ENCODE assay signal across 11 cellular contexts in the genomic region with DNA sequence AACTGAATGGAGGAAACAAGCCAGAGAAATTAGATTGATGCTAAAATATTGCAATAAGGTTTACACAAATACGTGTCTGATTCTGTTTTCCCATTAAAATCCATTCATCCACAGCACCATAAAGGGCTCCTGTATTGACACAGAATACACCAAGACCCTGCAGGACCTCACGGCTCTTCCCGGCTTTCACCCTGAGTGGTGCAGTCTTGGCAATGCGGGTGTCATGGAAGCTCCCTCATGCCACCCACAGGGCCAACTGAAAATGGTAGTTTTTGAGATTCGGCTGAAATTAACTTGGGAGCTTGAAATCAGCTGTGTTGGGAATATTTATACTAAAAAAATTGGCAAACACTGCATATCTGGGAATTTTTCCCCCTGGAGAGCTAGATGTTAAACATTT. TPM values are rescaled to one million over a fixed set of nuclear protein-coding genes. Genes with fewer than 3 reads are reported as not detected.
DNase-seq lines count a peak whose midpoint lies in the region; ATAC-seq, FAIRE-seq and TF ChIP-seq lines count a peak whose summit lies in the region.
"Had no signal": no experiment of that assay in that cellular context is flagged by ENCODE, and none has a peak within 500 bp of the region (broad histone marks: within the 10 kb centered on the region; RNA-seq: fewer than 3 reads in every experiment).

No MANE protein-coding gene starts in this region.

- TF ChIP-seq POLR2A in sigmoid colon (IDR thresholded peaks at IDR 0.05) (no peak), ovary (IDR thresholded peaks at IDR 0.05) (no peak)

- H3K27ac Mint-ChIP-seq in activated naive CD8-positive, alpha-beta T cell treated with anti-CD3 and anti-CD28 coated beads, Interleukin-2, amount 10 ng/mL, durations not matched to agents 7 days and 5 days = peak overlapping the region; percentile 31
- no peak overlapping the region for H3K27ac Mint-ChIP-seq in activated naive CD8-positive, alpha-beta T cell treated with anti-CD3 and anti-CD28 coated beads, Interleukin-2, amount 50 U/mL, for 24 hours

- H3K27me3 ChIP-seq in bronchial epithelial cell (ENCODE audit: control insufficient read depth, insufficient read depth, low read length) = no peaks in the 10 kb centered on the region
- H3K27me3 ChIP-seq in sigmoid colon = no peaks in the 10 kb centered on the region
- no peaks in the 10 kb centered on the region for H3K27me3 ChIP-seq in HAP-1 (ENCODE audit: low read depth)
- H3K27me3 ChIP-seq in ovary = no peaks in the 10 kb centered on the region

- H3K27ac ChIP-seq in sigmoid colon (no peak overlapping the region), ovary (no peak overlapping the region)

- no peak overlapping the region for H3K4me3 Mint-ChIP-seq in activated naive CD8-positive, alpha-beta T cell treated with anti-CD3 and anti-CD28 coated beads, Interleukin-2, amount 10 ng/mL, durations not matched to agents 7 days and 5 days
- no peak overlapping the region for H3K4me3 Mint-ChIP-seq in activated naive CD8-positive, alpha-beta T cell treated with anti-CD3 and anti-CD28 coated beads, Interleukin-2, amount 50 U/mL, for 24 hours

- H3K36me3 Mint-ChIP-seq in activated naive CD8-positive, alpha-beta T cell treated with anti-CD3 and anti-CD28 coated beads, Interleukin-2, amount 10 ng/mL, durations not matched to agents 7 days and 5 days = peaks cover 20% of the 10 kb centered on the region
- H3K36me3 Mint-ChIP-seq in activated naive CD8-positive, alpha-beta T cell treated with anti-CD3 and anti-CD28 coated beads, Interleukin-2, amount 50 U/mL, for 24 hours (ENCODE audit: low read depth) = peaks cover 22% of the 10 kb centered on the region

- H3K9me3 Mint-ChIP-seq in activated naive CD8-positive, alpha-beta T cell treated with anti-CD3 and anti-CD28 coated beads, Interleukin-2, amount 10 ng/mL, durations not matched to agents 7 days and 5 days = no peaks in the 10 kb centered on the region
- H3K9me3 Mint-ChIP-seq in activated naive CD8-positive, alpha-beta T cell treated with anti-CD3 and anti-CD28 coated beads, Interleukin-2, amount 50 U/mL, for 24 hours = peaks cover 6% of the 10 kb centered on the region

- FAIRE-seq in bronchial epithelial cell (lab: Jason Lieb, UNC) = no peak

- POLR2A ChIA-PET in activated naive CD8-positive, alpha-beta T cell treated with anti-CD3 and anti-CD28 coated beads, Interleukin-2, amount 10 ng/mL, durations not matched to agents 7 days and 5 days (lab: Charles Lee) = interaction anchor here (0.6 kb wide), 1 partner anchor 97 kb away, joined by 6 read pairs; no protein-coding TSS in a partner anchor

- H3K36me3 ChIP-seq in bronchial epithelial cell (ENCODE audit: control insufficient read depth, insufficient read depth, low read length) (no peaks in the 10 kb centered on the region), sigmoid colon (no peaks in the 10 kb centered on the region), HAP-1 (replicated peaks) (no peaks in the 10 kb centered on the region; the same call in 1 of the 2 replicates), ovary (no peaks in the 10 kb centered on the region)

- peaks cover 0 to 7% (median 0%) of the 10 kb centered on the region in 4 donors for H3K4me1 ChIP-seq in sigmoid colon
- no peaks in the 10 kb centered on the region for H3K4me1 ChIP-seq in HAP-1
- peaks cover 4% of the 10 kb centered on the region for H3K4me1 ChIP-seq in ovary (ENCODE audit: insufficient read depth)

- peak; percentile 15 for TF ChIP-seq CTCF in bronchial epithelial cell (IDR thresholded peaks at IDR 0.05; ENCODE audit: insufficient read depth, low read length, severe bottlenecking)
- TF ChIP-seq CTCF in sigmoid colon (IDR thresholded peaks at IDR 0.05) = no peak
- no peak for TF ChIP-seq CTCF in ovary (IDR thresholded peaks at IDR 0.05)

- intact Hi-C loops in sigmoid colon (cut with DNase I) (no loop called here), ovary (cut with DNase I) (no loop called here)

- DNase-seq in activated naive CD8-positive, alpha-beta T cell treated with anti-CD3 and anti-CD28 coated beads, Interleukin-2, amount 10 ng/mL, durations not matched to agents 7 days and 5 days = no peak
- DNase-seq in activated naive CD8-positive, alpha-beta T cell treated with anti-CD3 and anti-CD28 coated beads, Interleukin-2, amount 50 U/mL, for 24 hours = no peak
- DNase-seq in NCI-H1930 (lab: John Stamatoyannopoulos, UW) (peak; percentile 50 to 51), bronchial epithelial cell (ENCODE audit: low read depth) (peak; percentile 13), sigmoid colon (peak; percentile 35), HAP-1 (ENCODE audit: low spot score in 2 of 2) (no peak), ovary (no peak)
- DNase-seq in central memory CD4-positive, alpha-beta T cell = no peak
- DNase-seq: DMS153, NCI-H774 had no signal

- H3K27me3 Mint-ChIP-seq in activated naive CD8-positive, alpha-beta T cell treated with anti-CD3 and anti-CD28 coated beads, Interleukin-2, amount 10 ng/mL, durations not matched to agents 7 days and 5 days = no peaks in the 10 kb centered on the region
- H3K27me3 Mint-ChIP-seq in activated naive CD8-positive, alpha-beta T cell treated with anti-CD3 and anti-CD28 coated beads, Interleukin-2, amount 50 U/mL, for 24 hours = peaks cover 6% of the 10 kb centered on the region

- H3K4me3 ChIP-seq in bronchial epithelial cell (ENCODE audit: low read depth, low read length) = no peak overlapping the region
- H3K4me3 ChIP-seq in sigmoid colon = no peak overlapping the region
- no peak overlapping the region for H3K4me3 ChIP-seq in HAP-1
- H3K4me3 ChIP-seq in ovary = no peak overlapping the region
- H3K4me3 ChIP-seq: skin epidermis had no signal

- H3K4me1 Mint-ChIP-seq in activated naive CD8-positive, alpha-beta T cell treated with anti-CD3 and anti-CD28 coated beads, Interleukin-2, amount 10 ng/mL, durations not matched to agents 7 days and 5 days = peaks cover 25% of the 10 kb centered on the region
- peaks cover 22% of the 10 kb centered on the region for H3K4me1 Mint-ChIP-seq in activated naive CD8-positive, alpha-beta T cell treated with anti-CD3 and anti-CD28 coated beads, Interleukin-2, amount 50 U/mL, for 24 hours

- in situ Hi-C loops in HAP-1 (cut with MboI; ENCODE audit: low sequenced_read_pairs) = no loop called here

- TF ChIP-seq EP300 in sigmoid colon (IDR thresholded peaks at IDR 0.05) = no peak
- TF ChIP-seq EP300 in ovary (IDR thresholded peaks at IDR 0.05) = no peak

- H3K9me3 ChIP-seq in sigmoid colon = no peaks in the 10 kb centered on the region
- H3K9me3 ChIP-seq in HAP-1 = no peaks in the 10 kb centered on the region
- no peaks in the 10 kb centered on the region for H3K9me3 ChIP-seq in ovary

- WGBS in sigmoid colon, 2 donors = 22 to 52% methylated on average over 5 of the region's 5 CpGs
- WGBS in ovary, 3 donors = 54 to 70% (median 56%) methylated on average over 5 of the region's 5 CpGs

- peak; percentile 50 for ATAC-seq in activated naive CD8-positive, alpha-beta T cell treated with anti-CD3 and anti-CD28 coated beads, Interleukin-2, amount 10 ng/mL, durations not matched to agents 7 days and 5 days (ENCODE audit: low read depth)
- ATAC-seq in activated naive CD8-positive, alpha-beta T cell treated with anti-CD3 and anti-CD28 coated beads, Interleukin-2, amount 50 U/mL, for 24 hours = no peak

RNA-seq across cellular contexts. Expression of gene EXOC3, which starts 17.3 kb away (rescaled TPM):
- 10 to 100 TPM; 72.4 to 77.5 TPM for total RNA-seq in activated naive CD8-positive, alpha-beta T cell treated with anti-CD3 and anti-CD28 coated beads, Interleukin-2, amount 10 ng/mL, durations not matched to agents 7 days and 5 days
- total RNA-seq in bronchial epithelial cell = 37.5 and 42.4 TPM in 2 replicates
- 10 to 100 TPM; 45.7 to 68.7 (median 48.5) TPM for total RNA-seq in sigmoid colon
- 10 to 100 TPM; 18.6 to 60.9 (median 36.1) TPM for polyA plus RNA-seq in sigmoid colon
- total RNA-seq in ovary = 10 to 100 TPM; 25.5 to 67.4 (median 53.8) TPM
- polyA plus RNA-seq in ovary = 10 to 100 TPM; 33.1 to 41.4 TPM

Comparison
In these comparisons a context has a peak if more than half of its experiments do, and no peak if none do; other contexts are left out.
1. DNase-seq: peak in NCI-H1930 (2 of 2), bronchial epithelial cell (single experiment) and sigmoid colon (single experiment); none in activated naive CD8-positive, alpha-beta T cell treated with anti-CD3 and anti-CD28 coated beads, Interleukin-2, amount 10 ng/mL, durations not matched to agents 7 days and 5 days (single experiment), activated naive CD8-positive, alpha-beta T cell treated with anti-CD3 and anti-CD28 coated beads, Interleukin-2, amount 50 U/mL, for 24 hours (single experiment), central memory CD4-positive, alpha-beta T cell (single experiment), HAP-1 (0 of 2) and ovary (0 of 5).